In the genomic region with DNA sequence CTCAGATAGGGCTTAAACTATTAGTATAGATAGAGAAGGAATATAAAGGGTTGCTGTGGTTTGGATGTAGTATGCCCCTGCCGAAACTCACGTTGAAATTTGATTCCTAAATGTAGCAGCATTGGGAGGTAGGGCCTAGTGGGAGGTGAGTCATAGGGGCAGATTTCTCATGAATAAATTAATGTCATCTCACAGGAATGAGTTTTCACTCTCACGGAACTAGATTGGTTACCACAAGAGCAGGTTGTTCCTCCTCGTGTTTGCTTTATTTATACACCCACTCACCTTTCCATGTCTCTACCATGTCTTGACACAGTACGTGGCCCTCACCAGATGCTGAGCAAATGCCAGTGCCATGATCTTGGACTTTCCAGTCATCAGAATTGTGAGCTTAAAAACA, we compare ENCODE assay signal across 13 cellular contexts.
A peak's percentile ranks its signal among the peaks of the same experiment; 100 is the strongest.
DNase-seq lines count a peak whose midpoint lies in the region; ATAC-seq, FAIRE-seq and TF ChIP-seq lines count a peak whose summit lies in the region.
"Had no signal": no experiment of that assay in that cellular context is flagged by ENCODE, and none has a peak within 500 bp of the region (broad histone marks: within the 10 kb centered on the region; RNA-seq: fewer than 3 reads in every experiment).

No MANE protein-coding gene starts in this region.

- H3K27ac ChIP-seq in osteoblast (ENCODE audit: low read depth, low read length) (peak overlapping the region; percentile 50), gastrocnemius medialis (no peak overlapping the region), prostate gland (no peak overlapping the region)
- H3K27ac ChIP-seq: Peyer's patch had no signal

- FAIRE-seq in bronchial epithelial cell (lab: Jason Lieb, UNC): peak; percentile 62
- FAIRE-seq: GM12878, islet of Langerhans had no signal

- H3K4me3 ChIP-seq in bronchial epithelial cell (ENCODE audit: low read depth, low read length) (no peak overlapping the region), osteoblast (ENCODE audit: insufficient read depth, low read length) (no peak overlapping the region), gastrocnemius medialis (no peak overlapping the region), prostate gland (no peak overlapping the region)
- H3K4me3 ChIP-seq: GM12878, Peyer's patch had no signal

- no peaks in the 10 kb centered on the region for H3K9me3 Mint-ChIP-seq in activated naive CD4-positive, alpha-beta T cell treated with anti-CD3 and anti-CD28 coated beads, Interleukin-2, amount 50 U/mL, for 72 hours

- H2AFZ ChIP-seq in osteoblast (ENCODE audit: low read length): no peak overlapping the region

- H4K20me1 ChIP-seq in osteoblast (ENCODE audit: insufficient read depth, low read length): no peaks in the 10 kb centered on the region

- no peak for ATAC-seq in gastrocnemius medialis
- no peak for ATAC-seq in activated naive CD4-positive, alpha-beta T cell treated with anti-CD3 and anti-CD28 coated beads, Interleukin-2, amount 50 U/mL, for 72 hours
- ATAC-seq: GM12878; naive thymus-derived CD8-positive, alpha-beta T cell had no signal

- intact Hi-C loops in gastrocnemius medialis (cut with DNase I; ENCODE audit: low total_unique reads) (no loop called here), prostate gland (cut with DNase I) (no loop called here)

- H3K4me1 ChIP-seq in osteoblast (ENCODE audit: insufficient read depth, low read length) (peaks cover 17% of the 10 kb centered on the region), gastrocnemius medialis (no peaks in the 10 kb centered on the region), prostate gland (replicated peaks) (no peaks in the 10 kb centered on the region)
- H3K4me1 ChIP-seq: Peyer's patch had no signal

- DNase-seq in HCEC 1CT (peak; percentile 93), NCI-H2227 treated with DMSO at 0.1 percent for 48 hours (lab: John Stamatoyannopoulos, UW) (peak; percentile 68), bronchial epithelial cell (ENCODE audit: low read depth) (peak; percentile 99), osteoblast (ENCODE audit: insufficient read length, low spot score, missing footprints) (peak; percentile 66), gastrocnemius medialis (no peak), GM10266 (ENCODE audit: extremely low spot score) (no peak), prostate gland (ENCODE audit: low spot score) (no peak)
- no peak for DNase-seq in activated naive CD4-positive, alpha-beta T cell treated with anti-CD3 and anti-CD28 coated beads, Interleukin-2, amount 50 U/mL, for 72 hours (ENCODE audit: low spot score in 2 of 2)
- DNase-seq: naive thymus-derived CD8-positive, alpha-beta T cell; NCI-H1694 treated with DMSO at 0.1 percent for 48 hours; Peyer's patch had no signal

- TF ChIP-seq POLR2A in gastrocnemius medialis (IDR thresholded peaks at IDR 0.05) (no peak), prostate gland (IDR thresholded peaks at IDR 0.05) (no peak)

- in situ Hi-C loops in gastrocnemius medialis (cut with MboI; ENCODE audit: low sequenced_read_pairs in 4 of 4): loop anchor here in 1 of 4 donors (25.0 kb wide), 1 partner anchor 1431 kb away; no protein-coding TSS in a partner anchor

- TF ChIP-seq CTCF in bronchial epithelial cell (IDR thresholded peaks at IDR 0.05; ENCODE audit: insufficient read depth, low read length, severe bottlenecking) (no peak), osteoblast (IDR thresholded peaks at IDR 0.05; ENCODE audit: extremely low read depth, low read depth, low read length) (no peak), gastrocnemius medialis (IDR thresholded peaks at IDR 0.05 in 4 of 5, conservative IDR thresholded peaks at IDR 0.05 in 1 of 5) (no peak), GM10266 (IDR thresholded peaks at IDR 0.05; ENCODE audit: control insufficient read depth, insufficient read depth, low read depth, missing control alignments) (no peak), prostate gland (IDR thresholded peaks at IDR 0.05) (no peak)

- H3K9me3 ChIP-seq in osteoblast (ENCODE audit: low read depth, low read length) (no peaks in the 10 kb centered on the region), gastrocnemius medialis (no peaks in the 10 kb centered on the region), prostate gland (no peaks in the 10 kb centered on the region)
- H3K9me3 ChIP-seq: Peyer's patch had no signal

- no peaks in the 10 kb centered on the region for H3K27me3 ChIP-seq in bronchial epithelial cell (ENCODE audit: control insufficient read depth, insufficient read depth, low read length)
- H3K27me3 ChIP-seq in osteoblast (ENCODE audit: insufficient read depth, low read length): no peaks in the 10 kb centered on the region
- H3K27me3 ChIP-seq in gastrocnemius medialis: no peaks in the 10 kb centered on the region
- no peaks in the 10 kb centered on the region for H3K27me3 ChIP-seq in prostate gland (replicated peaks; ENCODE audit: insufficient read depth)
- H3K27me3 ChIP-seq: Peyer's patch had no signal

- peak overlapping the region; percentile 63 for H3K4me2 ChIP-seq in osteoblast (ENCODE audit: insufficient read depth, low read length)

- no peaks in the 10 kb centered on the region for H3K36me3 Mint-ChIP-seq in activated naive CD4-positive, alpha-beta T cell treated with anti-CD3 and anti-CD28 coated beads, Interleukin-2, amount 50 U/mL, for 72 hours
- H3K36me3 Mint-ChIP-seq: naive thymus-derived CD8-positive, alpha-beta T cell had no signal

- no peak overlapping the region for H3K27ac Mint-ChIP-seq in activated naive CD4-positive, alpha-beta T cell treated with anti-CD3 and anti-CD28 coated beads, Interleukin-2, amount 50 U/mL, for 72 hours
- H3K27ac Mint-ChIP-seq: naive thymus-derived CD8-positive, alpha-beta T cell had no signal

- no peaks in the 10 kb centered on the region for H3K79me2 ChIP-seq in osteoblast (ENCODE audit: insufficient read depth, low read length)

- WGBS in prostate gland: 52% methylated on average over 5 of the region's 5 CpGs

- H3K36me3 ChIP-seq in bronchial epithelial cell (ENCODE audit: control insufficient read depth, insufficient read depth, low read length): no peaks in the 10 kb centered on the region
- H3K36me3 ChIP-seq in osteoblast (ENCODE audit: insufficient read depth, low read length): no peaks in the 10 kb centered on the region
- no peaks in the 10 kb centered on the region for H3K36me3 ChIP-seq in gastrocnemius medialis
- H3K36me3 ChIP-seq in prostate gland: no peaks in the 10 kb centered on the region
- H3K36me3 ChIP-seq: Peyer's patch had no signal

Comparison
In these comparisons a context has a peak if more than half of its experiments do, and no peak if none do; other contexts are left out.
1. DNase-seq: peak in HCEC 1CT (single experiment), NCI-H2227 treated with DMSO at 0.1 percent for 48 hours (single experiment), bronchial epithelial cell (single experiment) and osteoblast (single experiment); none in gastrocnemius medialis (0 of 2), GM10266 (single experiment), prostate gland (single experiment) and activated naive CD4-positive, alpha-beta T cell treated with anti-CD3 and anti-CD28 coated beads, Interleukin-2, amount 50 U/mL, for 72 hours (0 of 2).